7 cellular contexts compared by ENCODE assay signal in genomic region chr9:129991139-129991538, GRCh38. TPM values are rescaled to one million over a fixed set of nuclear protein-coding genes. Genes with fewer than 3 reads are reported as not detected.
DNase-seq lines count a peak whose midpoint lies in the region; ATAC-seq, FAIRE-seq and TF ChIP-seq lines count a peak whose summit lies in the region.
"Not testable (repeated sequence)": the region's sequence is repeated elsewhere in the genome, so short reads cannot be mapped to it uniquely, and the experiment has no call there.

No MANE protein-coding gene starts in this region.

- TF ChIP-seq POLR2A in GM12891 (IDR thresholded peaks at IDR 0.05; ENCODE audit: low read depth, low read length) = peak; percentile 21; the same call in 1 of the 2 replicates

- not testable (repeated sequence) for H2BK5ac ChIP-seq in mesenchymal stem cell (ENCODE audit: low read depth, low read length, poor library complexity, severe bottlenecking)

- H3K18ac ChIP-seq in mesenchymal stem cell (ENCODE audit: low read depth in 1 of 2, low read length in 2 of 2) = not testable (repeated sequence)

- DNase-seq in GM12891 (ENCODE audit: insufficient read length, low spot score); OCI-LY7 (ENCODE audit: low spot score); activated CD4-positive, alpha-beta T cell treated with anti-CD3 and anti-CD28 coated beads, Interleukin-2, amount 10 ng/mL, durations not matched to agents 24 days and 14 days; activated T-helper 2 cell treated with anti-CD3 and anti-CD28 coated beads, Interferon-gamma antibody, Interleukin-2, Interleukin-4, amounts not matched to agents 10 μg/mL and 5 μg/mL and 100 μg/mL, durations not matched to agents 14 hours and 24 hours and 36 hours (ENCODE audit: low spot score); central memory CD8-positive, alpha-beta T cell (ENCODE audit: low spot score in 2 of 2); mesenchymal stem cell; smooth muscle cell (lab: John Stamatoyannopoulos, UW; ENCODE audit: unreplicated experiment): not testable (repeated sequence)

- H3K23ac ChIP-seq in mesenchymal stem cell (ENCODE audit: low read length in 2 of 2) = not testable (repeated sequence)

- H3K9me3 ChIP-seq in OCI-LY7 (ENCODE audit: low read length); mesenchymal stem cell (ENCODE audit: control insufficient read depth, low read length); smooth muscle cell (replicated peaks; ENCODE audit: low read depth): not testable (repeated sequence)

- not testable (repeated sequence) for H3K9me2 ChIP-seq in OCI-LY7 (ENCODE audit: insufficient read depth, low read length)

- H3K79me2 ChIP-seq in OCI-LY7 (ENCODE audit: insufficient read depth, low read depth, low read length) = peaks cover 96% of the 10 kb centered on the region
- H3K79me2 ChIP-seq in smooth muscle cell (ENCODE audit: low read depth) = peaks cover 32% of the 10 kb centered on the region

- H3K4me3 ChIP-seq in OCI-LY7 (ENCODE audit: low read depth, low read length, poor library complexity, severe bottlenecking) = peak overlapping the region; percentile 41
- not testable (repeated sequence) for H3K4me3 ChIP-seq in mesenchymal stem cell (ENCODE audit: insufficient read depth in 1 of 2, low read depth in 1 of 2, low read length in 2 of 2); smooth muscle cell

- not testable (repeated sequence) for H2BK15ac ChIP-seq in mesenchymal stem cell (ENCODE audit: low read depth, poor library complexity, severe bottlenecking)

- CTCF ChIA-PET in OCI-LY7 (lab: Charles Lee; ENCODE audit: unreplicated experiment) = not testable (repeated sequence)

- not testable (repeated sequence) for H2AK5ac ChIP-seq in mesenchymal stem cell (ENCODE audit: low read length, severe bottlenecking)

- H3K14ac ChIP-seq in mesenchymal stem cell (ENCODE audit: low read length in 2 of 2) = not testable (repeated sequence)

- not testable (repeated sequence) for H3K9me3 Mint-ChIP-seq in activated CD4-positive, alpha-beta T cell treated with anti-CD3 and anti-CD28 coated beads, Interleukin-2, amount 10 ng/mL, durations not matched to agents 24 days and 14 days; activated T-helper 2 cell treated with anti-CD3 and anti-CD28 coated beads, Interferon-gamma antibody, Interleukin-2, Interleukin-4, amounts not matched to agents 10 μg/mL and 5 μg/mL and 100 μg/mL, durations not matched to agents 14 hours and 24 hours and 36 hours; central memory CD8-positive, alpha-beta T cell

- H2BK120ac ChIP-seq in mesenchymal stem cell (ENCODE audit: low read depth, low read length) = peak overlapping the region; percentile 24

- H4K91ac ChIP-seq in mesenchymal stem cell (ENCODE audit: low read length) = not testable (repeated sequence)

- not testable (repeated sequence) for ATAC-seq in central memory CD8-positive, alpha-beta T cell (replicated peaks; ENCODE audit: extremely low read depth, poor library complexity, severe bottlenecking)

- peak overlapping the region; percentile 96 for H3K27ac Mint-ChIP-seq in activated CD4-positive, alpha-beta T cell treated with anti-CD3 and anti-CD28 coated beads, Interleukin-2, amount 10 ng/mL, durations not matched to agents 24 days and 14 days
- peak overlapping the region; percentile 97 for H3K27ac Mint-ChIP-seq in activated T-helper 2 cell treated with anti-CD3 and anti-CD28 coated beads, Interferon-gamma antibody, Interleukin-2, Interleukin-4, amounts not matched to agents 10 μg/mL and 5 μg/mL and 100 μg/mL, durations not matched to agents 14 hours and 24 hours and 36 hours
- H3K27ac Mint-ChIP-seq in central memory CD8-positive, alpha-beta T cell (ENCODE audit: low read depth) = peak overlapping the region; percentile 97

- not testable (repeated sequence) for H3K27me3 ChIP-seq in mesenchymal stem cell (ENCODE audit: control insufficient read depth in 1 of 2, insufficient read depth in 1 of 2, low read length in 2 of 2); smooth muscle cell (ENCODE audit: low read depth)

- not testable (repeated sequence) for H2AFZ ChIP-seq in OCI-LY7 (ENCODE audit: low read length); mesenchymal stem cell (ENCODE audit: low read depth, low read length); smooth muscle cell (ENCODE audit: low read depth)

- peak overlapping the region; percentile 98 for H3K4me2 ChIP-seq in OCI-LY7 (ENCODE audit: low read length)
- H3K4me2 ChIP-seq in mesenchymal stem cell (ENCODE audit: low read length, poor library complexity, severe bottlenecking); smooth muscle cell: not testable (repeated sequence)

- not testable (repeated sequence) for H3K27me3 Mint-ChIP-seq in activated CD4-positive, alpha-beta T cell treated with anti-CD3 and anti-CD28 coated beads, Interleukin-2, amount 10 ng/mL, durations not matched to agents 24 days and 14 days; activated T-helper 2 cell treated with anti-CD3 and anti-CD28 coated beads, Interferon-gamma antibody, Interleukin-2, Interleukin-4, amounts not matched to agents 10 μg/mL and 5 μg/mL and 100 μg/mL, durations not matched to agents 14 hours and 24 hours and 36 hours (ENCODE audit: low read depth); central memory CD8-positive, alpha-beta T cell

- peaks cover 49% of the 10 kb centered on the region for H3K36me3 Mint-ChIP-seq in activated CD4-positive, alpha-beta T cell treated with anti-CD3 and anti-CD28 coated beads, Interleukin-2, amount 10 ng/mL, durations not matched to agents 24 days and 14 days (ENCODE audit: low read depth)
- peaks cover 75% of the 10 kb centered on the region for H3K36me3 Mint-ChIP-seq in activated T-helper 2 cell treated with anti-CD3 and anti-CD28 coated beads, Interferon-gamma antibody, Interleukin-2, Interleukin-4, amounts not matched to agents 10 μg/mL and 5 μg/mL and 100 μg/mL, durations not matched to agents 14 hours and 24 hours and 36 hours (ENCODE audit: low read depth)
- peaks cover 46% of the 10 kb centered on the region for H3K36me3 Mint-ChIP-seq in central memory CD8-positive, alpha-beta T cell (ENCODE audit: insufficient read depth)

- intact Hi-C loops in OCI-LY7 (cut with micrococcal nuclease; ENCODE audit: unreplicated experiment); activated CD4-positive, alpha-beta T cell treated with anti-CD3 and anti-CD28 coated beads, Interleukin-2, amount 10 ng/mL, durations not matched to agents 24 days and 14 days (cut with micrococcal nuclease): not testable (repeated sequence)
- intact Hi-C loops in activated T-helper 2 cell treated with anti-CD3 and anti-CD28 coated beads, Interferon-gamma antibody, Interleukin-2, Interleukin-4, amounts not matched to agents 10 μg/mL and 5 μg/mL and 100 μg/mL, durations not matched to agents 14 hours and 24 hours and 36 hours (cut with micrococcal nuclease) = loop anchor here (2.0 kb wide), 1 partner anchor 38 kb away; no protein-coding TSS in a partner anchor

- not testable (repeated sequence) for H3K9ac ChIP-seq in mesenchymal stem cell (ENCODE audit: low read length); smooth muscle cell (ENCODE audit: low read depth)

- FAIRE-seq in GM12891 (lab: Jason Lieb, UNC) = not testable (repeated sequence)

- peak overlapping the region; percentile 73 for H3K4me3 Mint-ChIP-seq in activated CD4-positive, alpha-beta T cell treated with anti-CD3 and anti-CD28 coated beads, Interleukin-2, amount 10 ng/mL, durations not matched to agents 24 days and 14 days
- H3K4me3 Mint-ChIP-seq in activated T-helper 2 cell treated with anti-CD3 and anti-CD28 coated beads, Interferon-gamma antibody, Interleukin-2, Interleukin-4, amounts not matched to agents 10 μg/mL and 5 μg/mL and 100 μg/mL, durations not matched to agents 14 hours and 24 hours and 36 hours (ENCODE audit: low read depth) = peak overlapping the region; percentile 51
- H3K4me3 Mint-ChIP-seq in central memory CD8-positive, alpha-beta T cell = peak overlapping the region; percentile 68

- TF ChIP-seq CTCF in OCI-LY7 (conservative IDR thresholded peaks at IDR 0.05; ENCODE audit: low read length); smooth muscle cell (IDR thresholded peaks at IDR 0.05; ENCODE audit: borderline replicate concordance, insufficient read depth, poor library complexity, severe bottlenecking): not testable (repeated sequence)

- H3K36me3 ChIP-seq in OCI-LY7 (ENCODE audit: insufficient read depth, low read length) = peaks cover 29% of the 10 kb centered on the region
- H3K36me3 ChIP-seq in mesenchymal stem cell (ENCODE audit: control insufficient read depth in 1 of 2, insufficient read depth in 2 of 2, low read depth in 1 of 2, low read length in 2 of 2); smooth muscle cell (ENCODE audit: low read depth): not testable (repeated sequence)

- H3K4me1 ChIP-seq in OCI-LY7 (ENCODE audit: insufficient read depth, low read length, poor library complexity, severe bottlenecking) = peaks cover 97% of the 10 kb centered on the region
- H3K4me1 ChIP-seq in mesenchymal stem cell (ENCODE audit: control insufficient read depth, insufficient read depth, low read depth, low read length); smooth muscle cell (ENCODE audit: low read depth): not testable (repeated sequence)

- peak overlapping the region in 1 of 2 experiments; percentile 11 for H3K4ac ChIP-seq in mesenchymal stem cell (ENCODE audit: low read depth in 1 of 2, low read length in 2 of 2)

- 98% methylated on average over 6 of the region's 6 CpGs for WGBS in mesenchymal stem cell
- 98% methylated on average over 6 of the region's 6 CpGs for WGBS in smooth muscle cell (ENCODE audit: low lambda C conversion rate)

- H3K27ac ChIP-seq in OCI-LY7 (ENCODE audit: low read depth, low read length, poor library complexity, severe bottlenecking) = peak overlapping the region; percentile 96
- H3K27ac ChIP-seq in mesenchymal stem cell (ENCODE audit: low read length, poor library complexity, severe bottlenecking) = not testable (repeated sequence)
- peak overlapping the region; percentile 93 for H3K27ac ChIP-seq in smooth muscle cell (ENCODE audit: low read depth)

- peak overlapping the region in 1 of 2 experiments; percentile 64 for H2BK12ac ChIP-seq in mesenchymal stem cell (ENCODE audit: low read length in 2 of 2)

- H4K8ac ChIP-seq in mesenchymal stem cell (ENCODE audit: low read length) = not testable (repeated sequence)

- not testable (repeated sequence) for BruUV-seq in OCI-LY7 (replicated peaks; lab: Mats Ljungman, UMichigan)

- peaks cover 60% of the 10 kb centered on the region for H3K4me1 Mint-ChIP-seq in activated CD4-positive, alpha-beta T cell treated with anti-CD3 and anti-CD28 coated beads, Interleukin-2, amount 10 ng/mL, durations not matched to agents 24 days and 14 days
- H3K4me1 Mint-ChIP-seq in activated T-helper 2 cell treated with anti-CD3 and anti-CD28 coated beads, Interferon-gamma antibody, Interleukin-2, Interleukin-4, amounts not matched to agents 10 μg/mL and 5 μg/mL and 100 μg/mL, durations not matched to agents 14 hours and 24 hours and 36 hours (ENCODE audit: low read depth) = peaks cover 56% of the 10 kb centered on the region
- H3K4me1 Mint-ChIP-seq in central memory CD8-positive, alpha-beta T cell = peaks cover 75% of the 10 kb centered on the region

- H3F3A ChIP-seq in smooth muscle cell (ENCODE audit: low read depth) = peaks cover 36% of the 10 kb centered on the region

- H3K79me1 ChIP-seq in mesenchymal stem cell (replicated peaks; ENCODE audit: low read length, poor library complexity, severe bottlenecking) = not testable (repeated sequence)

- H4K20me1 ChIP-seq in OCI-LY7 (ENCODE audit: insufficient read depth, low read length); smooth muscle cell (ENCODE audit: low read depth): not testable (repeated sequence)

- POLR2A ChIA-PET in OCI-LY7 (lab: Charles Lee) = interaction anchor here (0.6 to 1.3 kb wide), 4 partner anchors 18 to 134 kb away, joined by 3 to 8 read pairs (median 4); no protein-coding TSS in a partner anchor

RNA-seq across cellular contexts. Expression of gene FNBP1, which starts 51.9 kb away (rescaled TPM):
- 209 TPM for polyA plus RNA-seq in GM12891 (2012; ENCODE audit: low read depth, missing spikeins)
- total RNA-seq in OCI-LY7 (2014; rRNA removed; shearing (Covaris generic)) = 93.3 and 117 TPM in 2 replicates
- total RNA-seq in OCI-LY7 (2022) (164 and 168 TPM in 2 replicates), smooth muscle cell (17.2 and 23.8 TPM in 2 replicates)
- 245 TPM in 2 replicates for total RNA-seq in activated CD4-positive, alpha-beta T cell treated with anti-CD3 and anti-CD28 coated beads, Interleukin-2, amount 10 ng/mL, durations not matched to agents 24 days and 14 days
- 358 and 359 TPM in 2 replicates for total RNA-seq in activated T-helper 2 cell treated with anti-CD3 and anti-CD28 coated beads, Interferon-gamma antibody, Interleukin-2, Interleukin-4, amounts not matched to agents 10 μg/mL and 5 μg/mL and 100 μg/mL, durations not matched to agents 14 hours and 24 hours and 36 hours
- polyA plus RNA-seq in mesenchymal stem cell (2013, experiment 1 of 2) = 47.4 TPM
- 45.8 TPM for polyA plus RNA-seq in mesenchymal stem cell (2013, experiment 2 of 2)
- 17.1 and 25.4 TPM in 2 replicates for polyA plus RNA-seq in smooth muscle cell
